8 cellular contexts compared by ENCODE assay signal in genomic region chr1:41282679-41283317, GRCh38. TPM values are rescaled to one million over a fixed set of nuclear protein-coding genes. Genes with fewer than 3 reads are reported as not detected.
DNase-seq lines count a peak whose midpoint lies in the region; ATAC-seq and TF ChIP-seq lines count a peak whose summit lies in the region.

No MANE protein-coding gene starts in this region.

- no peaks in the 10 kb centered on the region for H3K79me2 ChIP-seq in fibroblast of lung (ENCODE audit: control insufficient read depth, insufficient read depth, low read length)

- no peak overlapping the region for H2BK12ac ChIP-seq in neuronal stem cell (ENCODE audit: low read length)

- WGBS in neuronal stem cell (ENCODE audit: extremely low coverage in 2 of 2, insufficient read length in 2 of 2, insufficient replicate concordance in 1 of 2), 2 donors = no CpG with 5 or more reads among the region's 9 CpGs

- no peak overlapping the region for H4K91ac ChIP-seq in neuronal stem cell (ENCODE audit: low read depth, low read length, poor library complexity)

- no peak overlapping the region for H2BK120ac ChIP-seq in neuronal stem cell (ENCODE audit: low read depth, low read length)

- ATAC-seq in HG02840 (IDR thresholded peaks at IDR 0.05; ENCODE audit: low FRiP score, unreplicated experiment) = no peak

- DNase-seq in GM04504 (ENCODE audit: low read depth) = peak; percentile 3
- peak; percentile 36 to 52 for DNase-seq in Kasumi-1 (lab: John Stamatoyannopoulos, UW)
- DNase-seq in activated CD4-positive, alpha-beta T cell treated with anti-CD3 and anti-CD28 coated beads, Interleukin-2, amount 10 ng/mL, durations not matched to agents 24 days and 14 days = peak; percentile 72
- peak; percentile 15 to 20 for DNase-seq in fibroblast of lung (ENCODE audit: low read depth in 2 of 2)
- DNase-seq in neuronal stem cell (ENCODE audit: low spot score) = peak; percentile 32
- DNase-seq in putamen (ENCODE audit: low spot score) = no peak
- no peak for DNase-seq in central memory CD4-positive, alpha-beta T cell

- no peak overlapping the region for H3K4me2 ChIP-seq in fibroblast of lung (ENCODE audit: extremely low read depth, insufficient read depth, low read length)
- H3K4me2 ChIP-seq in neuronal stem cell (ENCODE audit: insufficient read depth, low read length, poor library complexity, severe bottlenecking) = no peak overlapping the region

- H2AFZ ChIP-seq in fibroblast of lung (ENCODE audit: low read length) = no peak overlapping the region
- no peak overlapping the region for H2AFZ ChIP-seq in neuronal stem cell (ENCODE audit: low read length)

- H2AK5ac ChIP-seq in neuronal stem cell (ENCODE audit: low read depth, low read length) = peak overlapping the region; percentile 76

- peaks cover 18% of the 10 kb centered on the region for H3K27me3 Mint-ChIP-seq in activated CD4-positive, alpha-beta T cell treated with anti-CD3 and anti-CD28 coated beads, Interleukin-2, amount 10 ng/mL, durations not matched to agents 24 days and 14 days

- peaks cover 2% of the 10 kb centered on the region for H3K4me1 Mint-ChIP-seq in activated CD4-positive, alpha-beta T cell treated with anti-CD3 and anti-CD28 coated beads, Interleukin-2, amount 10 ng/mL, durations not matched to agents 24 days and 14 days

- intact Hi-C loops in activated CD4-positive, alpha-beta T cell treated with anti-CD3 and anti-CD28 coated beads, Interleukin-2, amount 10 ng/mL, durations not matched to agents 24 days and 14 days (cut with micrococcal nuclease) = loop anchor here (5.0 kb wide), 2 partner anchors 135 to 150 kb away; no protein-coding TSS in a partner anchor

- peak; percentile 81 to 92 for TF ChIP-seq CTCF in fibroblast of lung (conservative IDR thresholded peaks at IDR 0.05 in 1 of 2, IDR thresholded peaks at IDR 0.05 in 1 of 2; ENCODE audit: low read depth in 1 of 2, low read length in 2 of 2)

- H3K9me3 Mint-ChIP-seq in activated CD4-positive, alpha-beta T cell treated with anti-CD3 and anti-CD28 coated beads, Interleukin-2, amount 10 ng/mL, durations not matched to agents 24 days and 14 days = no peaks in the 10 kb centered on the region

- H3K23ac ChIP-seq in neuronal stem cell (ENCODE audit: low read depth, low read length, poor library complexity) = no peak overlapping the region

- H3K27me3 ChIP-seq in fibroblast of lung (ENCODE audit: control insufficient read depth, insufficient read depth, low read length) (no peaks in the 10 kb centered on the region), neuronal stem cell (ENCODE audit: control insufficient read depth in 3 of 3, insufficient read depth in 3 of 3, low read depth in 1 of 3, low read length in 3 of 3) (peaks cover 0 to 27% (median 0%) of the 10 kb centered on the region in 3 experiments)

- H2BK15ac ChIP-seq in neuronal stem cell (ENCODE audit: low read length) = no peak overlapping the region

- no peak overlapping the region for H3K14ac ChIP-seq in neuronal stem cell (ENCODE audit: low read length)

- H2BK5ac ChIP-seq in neuronal stem cell (ENCODE audit: low read length) = no peak overlapping the region

- H3K4ac ChIP-seq in neuronal stem cell (ENCODE audit: low read length) = no peak overlapping the region

- H4K8ac ChIP-seq in neuronal stem cell (ENCODE audit: low read depth, low read length) = no peak overlapping the region

- no peak overlapping the region for H3K4me3 Mint-ChIP-seq in activated CD4-positive, alpha-beta T cell treated with anti-CD3 and anti-CD28 coated beads, Interleukin-2, amount 10 ng/mL, durations not matched to agents 24 days and 14 days

- H3K4me3 ChIP-seq in fibroblast of lung (replicated peaks in 1 of 4; ENCODE audit: control extremely low read depth in 1 of 4, insufficient read depth in 1 of 4, low read depth in 3 of 4, low read length in 4 of 4) (no peak overlapping the region), neuronal stem cell (ENCODE audit: low read length in 2 of 2) (no peak overlapping the region)

- no peak overlapping the region for H3K27ac ChIP-seq in fibroblast of lung (ENCODE audit: insufficient read depth, low read length)
- H3K27ac ChIP-seq in neuronal stem cell (replicated peaks; ENCODE audit: low read length) = no peak overlapping the region

- H3K36me3 ChIP-seq in fibroblast of lung (ENCODE audit: control insufficient read depth, insufficient read depth, low read length) = no peaks in the 10 kb centered on the region
- no peaks in the 10 kb centered on the region for H3K36me3 ChIP-seq in neuronal stem cell (replicated peaks in 1 of 2; ENCODE audit: control insufficient read depth in 2 of 2, insufficient read depth in 2 of 2, low read length in 2 of 2)

- H3K9ac ChIP-seq in fibroblast of lung (ENCODE audit: insufficient read depth, low read length) (no peak overlapping the region), neuronal stem cell (ENCODE audit: low read depth, low read length, poor library complexity) (no peak overlapping the region)

- peak overlapping the region; percentile 74 for H3K18ac ChIP-seq in neuronal stem cell (ENCODE audit: low read length)

- H3K79me1 ChIP-seq in neuronal stem cell (ENCODE audit: low read depth, low read length) = no peaks in the 10 kb centered on the region

- H3K4me1 ChIP-seq in fibroblast of lung (ENCODE audit: control insufficient read depth, extremely low read depth, insufficient read depth, low read length) = no peaks in the 10 kb centered on the region
- H3K4me1 ChIP-seq in neuronal stem cell (ENCODE audit: control insufficient read depth in 2 of 2, insufficient read depth in 1 of 2, low read depth in 1 of 2, low read length in 2 of 2) = peaks cover 9 to 15% of the 10 kb centered on the region in 2 donors

- no peaks in the 10 kb centered on the region for H4K20me1 ChIP-seq in fibroblast of lung (ENCODE audit: control insufficient read depth, extremely low read depth, insufficient read depth, low read length)

- H3K9me3 ChIP-seq in fibroblast of lung (ENCODE audit: control insufficient read depth, insufficient read depth, low read depth, low read length) (no peaks in the 10 kb centered on the region), neuronal stem cell (replicated peaks in 1 of 2; ENCODE audit: control insufficient read depth in 2 of 2, insufficient read depth in 1 of 2, low read depth in 1 of 2, low read length in 2 of 2) (no peaks in the 10 kb centered on the region)

- H3K27ac Mint-ChIP-seq in activated CD4-positive, alpha-beta T cell treated with anti-CD3 and anti-CD28 coated beads, Interleukin-2, amount 10 ng/mL, durations not matched to agents 24 days and 14 days = no peak overlapping the region

- no peaks in the 10 kb centered on the region for H3K36me3 Mint-ChIP-seq in activated CD4-positive, alpha-beta T cell treated with anti-CD3 and anti-CD28 coated beads, Interleukin-2, amount 10 ng/mL, durations not matched to agents 24 days and 14 days (ENCODE audit: low read depth)

RNA-seq across cellular contexts. Expression of gene SCMH1, which starts 40.7 kb away (rescaled TPM):
- total RNA-seq in activated CD4-positive, alpha-beta T cell treated with anti-CD3 and anti-CD28 coated beads, Interleukin-2, amount 10 ng/mL, durations not matched to agents 24 days and 14 days = 20.8 and 23.3 TPM in 2 replicates
- 20.0 and 24.8 TPM in 2 replicates for total RNA-seq in fibroblast of lung
- polyA plus RNA-seq in fibroblast of lung = 20.8 and 27.8 TPM in 2 replicates
- polyA plus RNA-seq in fibroblast of lung (2012) = 24.7 and 24.8 TPM in 2 replicates
- 92.1 and 146 TPM in 2 replicates for polyA minus RNA-seq in fibroblast of lung (ENCODE audit: low replicate concordance)
- 38.4 TPM for polyA plus RNA-seq in neuronal stem cell (2013, experiment 1 of 2)
- polyA plus RNA-seq in neuronal stem cell (2013, experiment 2 of 2) = 38.1 TPM

Comparison
In these comparisons a context has a peak if more than half of its experiments do, and no peak if none do; other contexts are left out.
1. DNase-seq: peak in GM04504 (single experiment), Kasumi-1 (2 of 2), activated CD4-positive, alpha-beta T cell treated with anti-CD3 and anti-CD28 coated beads, Interleukin-2, amount 10 ng/mL, durations not matched to agents 24 days and 14 days (single experiment), fibroblast of lung (2 of 2) and neuronal stem cell (single experiment); none in putamen (single experiment) and central memory CD4-positive, alpha-beta T cell (single experiment).